Comparison of ENCODE assay signal across 1 cellular context in the genomic region with DNA sequence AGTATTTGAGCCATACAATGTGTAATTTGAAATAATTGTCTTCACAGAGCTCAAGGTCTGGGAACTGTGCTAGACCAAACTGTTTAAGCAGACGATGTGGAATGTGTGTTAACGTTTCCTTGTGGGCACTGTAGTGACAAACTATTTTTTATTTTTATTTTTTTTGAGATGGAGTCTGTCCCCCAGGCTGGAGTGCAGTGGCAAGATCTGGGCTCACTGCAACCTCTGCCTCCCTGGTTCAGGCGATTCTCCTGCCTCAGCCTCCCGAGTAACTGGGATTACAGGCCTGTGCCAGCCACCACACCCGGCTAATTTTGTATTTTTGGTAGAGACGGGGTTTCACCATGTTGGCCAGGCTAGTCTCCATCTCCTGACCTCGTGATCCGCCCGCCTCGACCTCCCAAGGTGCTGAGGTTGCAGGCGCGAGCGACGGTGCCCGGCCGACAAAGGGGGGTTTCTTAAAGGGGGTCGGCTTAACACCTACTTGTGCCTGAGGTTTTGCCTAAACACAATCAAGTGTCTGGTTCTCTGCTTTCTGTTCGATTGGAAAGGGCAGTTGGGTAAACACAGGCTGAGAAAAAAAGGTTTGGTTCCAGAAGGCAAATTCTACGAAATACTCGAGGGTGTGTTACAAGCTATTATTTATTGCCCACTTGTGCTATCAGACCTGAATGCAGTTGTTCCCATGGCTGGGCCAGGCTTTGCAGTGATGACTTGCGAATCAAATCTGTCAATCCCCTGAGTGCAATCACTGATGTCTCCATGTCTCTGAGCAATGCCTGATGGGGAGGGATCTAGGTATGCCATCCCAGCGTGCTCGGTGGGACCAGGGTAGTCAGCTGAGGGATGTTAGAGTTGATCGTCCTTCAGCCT.
TF ChIP-seq lines count a peak whose summit lies in the region.

No MANE protein-coding gene starts in this region.

TF ChIP-seq in SK-N-SH treated with all-trans-retinoic acid at 6 μM for 48 hours, 23 proteins besides CTCF, POLR2A, EP300 and RAD21 (continued from another document):
- TF ChIP-seq, protein P1, sequence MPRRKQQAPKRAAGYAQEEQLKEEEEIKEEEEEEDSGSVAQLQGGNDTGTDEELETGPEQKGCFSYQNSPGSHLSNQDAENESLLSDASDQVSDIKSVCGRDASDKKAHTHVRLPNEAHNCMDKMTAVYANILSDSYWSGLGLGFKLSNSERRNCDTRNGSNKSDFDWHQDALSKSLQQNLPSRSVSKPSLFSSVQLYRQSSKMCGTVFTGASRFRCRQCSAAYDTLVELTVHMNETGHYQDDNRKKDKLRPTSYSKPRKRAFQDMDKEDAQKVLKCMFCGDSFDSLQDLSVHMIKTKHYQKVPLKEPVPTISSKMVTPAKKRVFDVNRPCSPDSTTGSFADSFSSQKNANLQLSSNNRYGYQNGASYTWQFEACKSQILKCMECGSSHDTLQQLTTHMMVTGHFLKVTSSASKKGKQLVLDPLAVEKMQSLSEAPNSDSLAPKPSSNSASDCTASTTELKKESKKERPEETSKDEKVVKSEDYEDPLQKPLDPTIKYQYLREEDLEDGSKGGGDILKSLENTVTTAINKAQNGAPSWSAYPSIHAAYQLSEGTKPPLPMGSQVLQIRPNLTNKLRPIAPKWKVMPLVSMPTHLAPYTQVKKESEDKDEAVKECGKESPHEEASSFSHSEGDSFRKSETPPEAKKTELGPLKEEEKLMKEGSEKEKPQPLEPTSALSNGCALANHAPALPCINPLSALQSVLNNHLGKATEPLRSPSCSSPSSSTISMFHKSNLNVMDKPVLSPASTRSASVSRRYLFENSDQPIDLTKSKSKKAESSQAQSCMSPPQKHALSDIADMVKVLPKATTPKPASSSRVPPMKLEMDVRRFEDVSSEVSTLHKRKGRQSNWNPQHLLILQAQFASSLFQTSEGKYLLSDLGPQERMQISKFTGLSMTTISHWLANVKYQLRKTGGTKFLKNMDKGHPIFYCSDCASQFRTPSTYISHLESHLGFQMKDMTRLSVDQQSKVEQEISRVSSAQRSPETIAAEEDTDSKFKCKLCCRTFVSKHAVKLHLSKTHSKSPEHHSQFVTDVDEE (CRISPR knock-in tag; IDR thresholded peaks at IDR 0.05) = no peak
- no peak for TF ChIP-seq ZNF70 (CRISPR knock-in tag; IDR thresholded peaks at IDR 0.05)
- TF ChIP-seq, protein P2, sequence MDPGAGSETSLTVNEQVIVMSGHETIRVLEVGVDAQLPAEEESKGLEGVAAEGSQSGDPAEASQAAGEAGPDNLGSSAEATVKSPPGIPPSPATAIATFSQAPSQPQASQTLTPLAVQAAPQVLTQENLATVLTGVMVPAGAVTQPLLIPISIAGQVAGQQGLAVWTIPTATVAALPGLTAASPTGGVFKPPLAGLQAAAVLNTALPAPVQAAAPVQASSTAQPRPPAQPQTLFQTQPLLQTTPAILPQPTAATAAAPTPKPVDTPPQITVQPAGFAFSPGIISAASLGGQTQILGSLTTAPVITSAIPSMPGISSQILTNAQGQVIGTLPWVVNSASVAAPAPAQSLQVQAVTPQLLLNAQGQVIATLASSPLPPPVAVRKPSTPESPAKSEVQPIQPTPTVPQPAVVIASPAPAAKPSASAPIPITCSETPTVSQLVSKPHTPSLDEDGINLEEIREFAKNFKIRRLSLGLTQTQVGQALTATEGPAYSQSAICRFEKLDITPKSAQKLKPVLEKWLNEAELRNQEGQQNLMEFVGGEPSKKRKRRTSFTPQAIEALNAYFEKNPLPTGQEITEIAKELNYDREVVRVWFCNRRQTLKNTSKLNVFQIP (CRISPR knock-in tag; IDR thresholded peaks at IDR 0.05; ENCODE audit: borderline replicate concordance, low read depth) = no peak
- TF ChIP-seq GLIS3 (CRISPR knock-in tag; IDR thresholded peaks at IDR 0.05) = no peak
